ENCODE assay signal across 9 cellular contexts in the genomic region with DNA sequence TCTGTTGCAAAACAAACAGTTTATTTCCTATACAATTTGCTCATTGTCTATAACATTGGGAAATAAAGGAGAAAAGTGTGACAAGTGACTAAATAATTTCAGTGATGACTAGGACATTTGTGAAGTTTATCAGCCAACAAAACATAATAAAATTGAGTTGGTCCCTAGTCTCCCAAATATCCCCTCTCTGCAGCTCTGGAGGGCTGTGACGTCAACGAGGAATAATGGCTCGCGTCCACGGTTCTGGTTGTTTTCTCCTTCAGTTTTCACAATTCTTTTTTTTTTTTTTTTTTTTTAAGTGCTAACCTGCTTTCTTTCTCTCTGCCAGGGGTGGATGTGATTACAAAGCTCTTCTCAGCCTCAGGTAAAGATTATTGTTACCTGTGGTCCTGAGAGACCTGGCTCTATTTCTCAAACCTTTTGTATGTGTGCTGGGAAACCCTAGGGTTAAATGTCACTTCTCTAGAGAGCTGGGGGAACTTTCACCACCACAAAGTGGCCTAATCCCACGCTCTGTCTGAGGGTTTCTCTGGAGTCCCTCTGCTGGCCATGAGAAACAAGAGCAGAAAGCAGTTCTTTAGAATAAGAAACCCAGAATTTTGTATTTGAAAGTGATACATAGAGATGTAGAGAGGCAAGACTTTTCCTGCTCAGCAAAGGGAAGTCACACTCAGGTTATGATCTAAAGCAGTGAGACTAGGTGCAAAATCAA. TPM values are rescaled to one million over a fixed set of nuclear protein-coding genes. Genes with fewer than 3 reads are reported as not detected.
DNase-seq lines count a peak whose midpoint lies in the region; ATAC-seq and TF ChIP-seq lines count a peak whose summit lies in the region.
"Had no signal": no experiment of that assay in that cellular context is flagged by ENCODE, and none has a peak within 500 bp of the region (broad histone marks: within the 10 kb centered on the region; RNA-seq: fewer than 3 reads in every experiment).

No MANE protein-coding gene starts in this region.

- no peak overlapping the region for H2AFZ ChIP-seq in PC-9
- no peak overlapping the region for H2AFZ ChIP-seq in mesenchymal stem cell (ENCODE audit: low read depth, low read length)

- H3K79me1 ChIP-seq in mesenchymal stem cell (replicated peaks; ENCODE audit: low read length, poor library complexity, severe bottlenecking), result no peaks in the 10 kb centered on the region

- CTCF ChIA-PET in PC-9 (lab: Charles Lee), result interaction anchor here (0.6 to 1.0 kb wide), 5 partner anchors 286 to 631 kb away, joined by 3 to 8 read pairs (median 8); no protein-coding TSS in a partner anchor

- H2BK15ac ChIP-seq in mesenchymal stem cell (ENCODE audit: low read depth, poor library complexity, severe bottlenecking), result no peak overlapping the region

- peak overlapping the region; percentile 76 for H3K27ac Mint-ChIP-seq in chondrocyte (ENCODE audit: unreplicated experiment)

- H3K18ac ChIP-seq in mesenchymal stem cell (ENCODE audit: low read depth in 1 of 2, low read length in 2 of 2), result no peak overlapping the region

- H3K27me3 ChIP-seq in PC-9 (ENCODE audit: insufficient read depth, low read depth) (no peaks in the 10 kb centered on the region), mesenchymal stem cell (ENCODE audit: control insufficient read depth in 1 of 2, insufficient read depth in 1 of 2, low read length in 2 of 2) (no peaks in the 10 kb centered on the region)

- no peak overlapping the region for H4K8ac ChIP-seq in mesenchymal stem cell (ENCODE audit: low read length)

- H3K4me3 ChIP-seq in PC-9 (no peak overlapping the region), mesenchymal stem cell (ENCODE audit: insufficient read depth in 1 of 2, low read depth in 1 of 2, low read length in 2 of 2) (no peak overlapping the region)

- H2BK5ac ChIP-seq in mesenchymal stem cell (ENCODE audit: low read depth, low read length, poor library complexity, severe bottlenecking), result no peak overlapping the region

- H2AK5ac ChIP-seq in mesenchymal stem cell (ENCODE audit: low read length, severe bottlenecking), result no peak overlapping the region

- H3K14ac ChIP-seq in mesenchymal stem cell (ENCODE audit: low read length in 2 of 2), result no peak overlapping the region

- no peaks in the 10 kb centered on the region for H3K9me2 ChIP-seq in PC-9 (ENCODE audit: insufficient read depth)

- no TSS peak for BruUV-seq in PC-9 (replicated peaks; lab: Mats Ljungman, UMichigan)

- 0 out of 2 replicates have a peak, but pooled peaks cover 6% of the 10 kb centered on the region for H3F3A ChIP-seq in PC-9 (ENCODE audit: insufficient read depth, low read depth)

- H3K9me3 Mint-ChIP-seq in chondrocyte (ENCODE audit: low read depth), result peaks cover 3% of the 10 kb centered on the region

- peak; percentile 5 for DNase-seq in DMS79 treated with DMSO at 0.1 percent for 48 hours (lab: John Stamatoyannopoulos, UW)
- DNase-seq in DMS79 (lab: John Stamatoyannopoulos, UW), result no peak
- DNase-seq in PC-9, result peak in 1 of 2 experiments; percentile 60
- no peak for DNase-seq in chondrocyte (ENCODE audit: low spot score)
- peak; percentile 92 for DNase-seq in mesenchymal stem cell
- DNase-seq in cerebellar nuclear complex (lab: John Stamatoyannopoulos, UW), result no peak

- H3K9ac ChIP-seq in mesenchymal stem cell (ENCODE audit: low read length), result peak overlapping the region; percentile 44

- no peak overlapping the region for H3K4me2 ChIP-seq in PC-9
- H3K4me2 ChIP-seq in mesenchymal stem cell (ENCODE audit: low read length, poor library complexity, severe bottlenecking), result no peak overlapping the region

- no peak overlapping the region for H3K23ac ChIP-seq in mesenchymal stem cell (ENCODE audit: low read length in 2 of 2)

- no peaks in the 10 kb centered on the region for H4K20me1 ChIP-seq in PC-9 (ENCODE audit: insufficient read depth)

- no peak overlapping the region for H2BK12ac ChIP-seq in mesenchymal stem cell (ENCODE audit: low read length in 2 of 2)

- POLR2A ChIA-PET in PC-9 (lab: Charles Lee; ENCODE audit: unreplicated experiment), result no interaction called here

- no peaks in the 10 kb centered on the region for H3K36me3 ChIP-seq in PC-9 (ENCODE audit: low read depth)
- no peaks in the 10 kb centered on the region for H3K36me3 ChIP-seq in mesenchymal stem cell (ENCODE audit: control insufficient read depth in 1 of 2, insufficient read depth in 2 of 2, low read depth in 1 of 2, low read length in 2 of 2)

- H3K4me1 Mint-ChIP-seq in chondrocyte (ENCODE audit: low read depth), result peaks cover 20% of the 10 kb centered on the region

- no peaks in the 10 kb centered on the region for H3K79me2 ChIP-seq in PC-9 (ENCODE audit: low read depth)

- H3K9me3 ChIP-seq in PC-9 (ENCODE audit: insufficient read depth, low read depth) (no peaks in the 10 kb centered on the region), mesenchymal stem cell (ENCODE audit: control insufficient read depth, low read length) (no peaks in the 10 kb centered on the region)

- H3K4me1 ChIP-seq in PC-9 (replicated peaks; ENCODE audit: insufficient read depth) (peaks cover 11% of the 10 kb centered on the region), mesenchymal stem cell (ENCODE audit: control insufficient read depth, insufficient read depth, low read depth, low read length) (peaks cover 6% of the 10 kb centered on the region)

- H3K36me3 Mint-ChIP-seq in chondrocyte (ENCODE audit: low read depth), result no peaks in the 10 kb centered on the region

- H2BK120ac ChIP-seq in mesenchymal stem cell (ENCODE audit: low read depth, low read length), result no peak overlapping the region

- intact Hi-C loops in PC-9 (cut with micrococcal nuclease; ENCODE audit: unreplicated experiment), result loop anchor here (1.0 to 5.0 kb wide), 3 partner anchors 57 to 333 kb away; no protein-coding TSS in a partner anchor

- H3K27ac ChIP-seq in PC-9 (no peak overlapping the region), mesenchymal stem cell (ENCODE audit: low read length, poor library complexity, severe bottlenecking) (no peak overlapping the region)

- no peak overlapping the region for H4K91ac ChIP-seq in mesenchymal stem cell (ENCODE audit: low read length)

- no peak for TF ChIP-seq POLR2A in GM18505 (IDR thresholded peaks at IDR 0.05; ENCODE audit: borderline replicate concordance, extremely low read depth, insufficient read depth, insufficient read length)

- no peaks in the 10 kb centered on the region for H3K27me3 Mint-ChIP-seq in chondrocyte (ENCODE audit: low read depth)

- ATAC-seq in HG02642 (IDR thresholded peaks at IDR 0.05; ENCODE audit: poor library complexity, unreplicated experiment) (peak; percentile 59), GM18505 (IDR thresholded peaks at IDR 0.05; ENCODE audit: unreplicated experiment) (no peak)

- no peak overlapping the region for H3K4ac ChIP-seq in mesenchymal stem cell (ENCODE audit: low read depth in 1 of 2, low read length in 2 of 2)

- TF ChIP-seq CTCF in PC-9 (conservative IDR thresholded peaks at IDR 0.05), result peak; percentile 72
- peak; percentile 85 for TF ChIP-seq CTCF in chondrocyte (IDR thresholded peaks at IDR 0.05)

- H3K4me3 Mint-ChIP-seq in chondrocyte (ENCODE audit: unreplicated experiment), result no peak overlapping the region

- WGBS in mesenchymal stem cell, result 65% methylated on average over 6 of the region's 6 CpGs

RNA-seq across cellular contexts. Expression of a gene that starts 36.2 kb away (rescaled TPM):
- total RNA-seq in PC-9 (2021), result not detected in 2 replicates
- total RNA-seq in chondrocyte, result not detected in 3 replicates
- 0.91 TPM for polyA plus RNA-seq in mesenchymal stem cell (2013, experiment 1 of 2)
- polyA plus RNA-seq in mesenchymal stem cell (2013, experiment 2 of 2), result 0.86 TPM
- total RNA-seq: skeletal muscle tissue had no signal

Comparison
In these comparisons a context has a peak if more than half of its experiments do, and no peak if none do; other contexts are left out.
1. DNase-seq: peak in DMS79 treated with DMSO at 0.1 percent for 48 hours (single experiment) and mesenchymal stem cell (single experiment); none in DMS79 (single experiment), chondrocyte (single experiment) and cerebellar nuclear complex (0 of 2).